In genomic region chr3:182405752-182406151, GRCh38 we compare ENCODE assay signal across 2 cellular contexts.
TF ChIP-seq lines count a peak whose summit lies in the region.

No MANE protein-coding gene starts in this region.

TF ChIP-seq in HepG2, 621 proteins besides CTCF, POLR2A, EP300 and RAD21:
- TF ChIP-seq IRF2 (CRISPR knock-in tag; IDR thresholded peaks at IDR 0.05) (no peak), FLYWCH1 (CRISPR knock-in tag; IDR thresholded peaks at IDR 0.05) (no peak), KDM5A (IDR thresholded peaks at IDR 0.05; ENCODE audit: borderline replicate concordance, low read length) (no peak), ZNF574 (CRISPR knock-in tag; IDR thresholded peaks at IDR 0.05) (no peak), ZBTB38 (CRISPR knock-in tag; IDR thresholded peaks at IDR 0.05) (no peak), ZNF570 (CRISPR knock-in tag; IDR thresholded peaks at IDR 0.05; ENCODE audit: borderline replicate concordance) (no peak), ZNF569 (CRISPR knock-in tag; IDR thresholded peaks at IDR 0.05; ENCODE audit: borderline replicate concordance) (no peak), BRD4 (CRISPR knock-in tag; IDR thresholded peaks at IDR 0.05) (no peak), ZBTB43 (CRISPR knock-in tag; conservative IDR thresholded peaks at IDR 0.05) (no peak), ZNF503 (CRISPR knock-in tag; IDR thresholded peaks at IDR 0.05) (no peak), CREM (IDR thresholded peaks at IDR 0.05) (no peak), CREM (CRISPR knock-in tag; IDR thresholded peaks at IDR 0.05) (no peak), SSRP1 (CRISPR knock-in tag; IDR thresholded peaks at IDR 0.05) (no peak), FOSL1 (CRISPR knock-in tag; IDR thresholded peaks at IDR 0.05; ENCODE audit: borderline replicate concordance) (no peak), LRRFIP1 (CRISPR knock-in tag; conservative IDR thresholded peaks at IDR 0.05) (no peak), ZNF296 (CRISPR knock-in tag; conservative IDR thresholded peaks at IDR 0.05) (no peak), TFDP2 (CRISPR knock-in tag; IDR thresholded peaks at IDR 0.05) (no peak), ZNF816 (CRISPR knock-in tag; IDR thresholded peaks at IDR 0.05; ENCODE audit: borderline replicate concordance) (no peak)
TF ChIP-seq in HepG2: peak in this region for 0.

TF ChIP-seq in H1, 55 proteins besides CTCF, POLR2A, EP300 and RAD21:
- TF ChIP-seq NRF1 (IDR thresholded peaks at IDR 0.05; ENCODE audit: low read depth, low read length) (no peak), SRF (IDR thresholded peaks at IDR 0.05; ENCODE audit: low read depth, low read length) (no peak), E2F6 (IDR thresholded peaks at IDR 0.05) (no peak), CHD1 (IDR thresholded peaks at IDR 0.05; ENCODE audit: low read depth, low read length) (no peak), BRCA1 (IDR thresholded peaks at IDR 0.05; ENCODE audit: low read depth, low read length) (no peak), SP1 (IDR thresholded peaks at IDR 0.05; ENCODE audit: low read depth, low read length) (no peak), ATF3 (IDR thresholded peaks at IDR 0.05; ENCODE audit: insufficient read depth, low read depth, low read length) (no peak), ATF2 (IDR thresholded peaks at IDR 0.05; ENCODE audit: low read length) (no peak), TEAD4 (IDR thresholded peaks at IDR 0.05; ENCODE audit: low read depth, low read length) (no peak), TBP (IDR thresholded peaks at IDR 0.05; ENCODE audit: low read depth, low read length) (no peak), ASH2L (IDR thresholded peaks at IDR 0.05; ENCODE audit: low read length) (no peak), SIN3A (conservative IDR thresholded peaks at IDR 0.05 in 1 of 2, IDR thresholded peaks at IDR 0.05 in 1 of 2; ENCODE audit: low read depth in 1 of 2, low read length in 2 of 2) (no peak), HDAC2 (IDR thresholded peaks at IDR 0.05; ENCODE audit: borderline replicate concordance in 1 of 2, low read depth in 2 of 2, low read length in 2 of 2) (no peak), CREB1 (IDR thresholded peaks at IDR 0.05) (no peak), TCF12 (IDR thresholded peaks at IDR 0.05; ENCODE audit: low read depth, low read length) (no peak), KDM1A (IDR thresholded peaks at IDR 0.05; ENCODE audit: borderline replicate concordance, low read length) (no peak)
